1 cellular context compared by ENCODE assay signal in the genomic region with DNA sequence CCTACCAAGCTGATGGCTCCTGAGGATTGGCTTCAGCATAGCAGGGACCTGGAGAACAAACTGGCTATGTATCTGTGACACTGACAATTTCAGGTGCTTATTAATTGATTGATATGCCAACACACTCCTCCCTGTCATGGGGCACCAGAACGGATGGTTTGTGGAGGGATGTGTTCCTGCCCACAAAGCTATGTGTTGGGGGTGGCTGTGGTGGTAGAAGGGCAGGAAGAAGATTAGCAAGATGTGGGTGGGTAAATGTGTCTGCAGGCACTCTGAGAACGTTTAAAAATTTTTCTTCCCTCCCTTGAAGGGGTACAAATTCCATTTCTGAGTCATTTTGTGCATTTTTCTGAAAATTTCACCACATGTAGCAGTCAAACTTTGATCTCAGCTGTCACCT.
TF ChIP-seq lines count a peak whose summit lies in the region.

No MANE protein-coding gene starts in this region.

TF ChIP-seq in GM12891, 5 proteins besides CTCF, POLR2A, EP300 and RAD21:
- TF ChIP-seq POLR2AphosphoS5 (IDR thresholded peaks at IDR 0.05; ENCODE audit: low read depth, low read length) (no peak), TAF1 (IDR thresholded peaks at IDR 0.05; ENCODE audit: low read depth, low read length) (no peak), PAX5 (IDR thresholded peaks at IDR 0.05; ENCODE audit: insufficient read depth, low read length, severe bottlenecking) (no peak), POU2F2 (IDR thresholded peaks at IDR 0.05; ENCODE audit: low read depth, low read length) (no peak), SPI1 (IDR thresholded peaks at IDR 0.05; ENCODE audit: low read depth, low read length) (no peak)
